Comparison of ENCODE assay signal across 8 cellular contexts in genomic region chr2:149040451-149040850, GRCh38. TPM values are rescaled to one million over a fixed set of nuclear protein-coding genes. Genes with fewer than 3 reads are reported as not detected.
DNase-seq lines count a peak whose midpoint lies in the region; ATAC-seq and TF ChIP-seq lines count a peak whose summit lies in the region.

No MANE protein-coding gene starts in this region.

- CTCF ChIA-PET in CD8-positive, alpha-beta T cell (lab: Charles Lee), result interaction anchor here (1.1 kb wide), 2 partner anchors 21 to 520 kb away, joined by 3 to 5 read pairs; no protein-coding TSS in a partner anchor

- POLR2A ChIA-PET in CD8-positive, alpha-beta T cell (lab: Charles Lee), result no interaction called here

- no peaks in the 10 kb centered on the region for H3K9me3 ChIP-seq in CD8-positive, alpha-beta T cell (ENCODE audit: low read length)
- H3K9me3 ChIP-seq in NT2/D1 (ENCODE audit: insufficient read depth, low read length) (no peaks in the 10 kb centered on the region; the same call in 1 of the 2 replicates), adipocyte (ENCODE audit: control insufficient read depth, low read length) (peaks cover 15% of the 10 kb centered on the region)

- no peak overlapping the region for H3K9ac ChIP-seq in NT2/D1 (ENCODE audit: insufficient read length, low read depth)
- H3K9ac ChIP-seq in adipocyte (ENCODE audit: low read length), result no peak overlapping the region

- peaks cover 47% of the 10 kb centered on the region for H3K27me3 Mint-ChIP-seq in CD8-positive, alpha-beta T cell (ENCODE audit: low read depth)
- H3K27me3 Mint-ChIP-seq in neural crest cell (ENCODE audit: low read depth) (peaks cover 67% of the 10 kb centered on the region), immature natural killer cell (ENCODE audit: low read depth in 3 of 3) (peaks cover 9 to 20% (median 19%) of the 10 kb centered on the region in 3 donors)

- peaks cover 5% of the 10 kb centered on the region for H3K4me1 Mint-ChIP-seq in CD8-positive, alpha-beta T cell (ENCODE audit: low read depth)
- H3K4me1 Mint-ChIP-seq in neural crest cell (peaks cover 4% of the 10 kb centered on the region), immature natural killer cell (no peaks in the 10 kb centered on the region)

- intact Hi-C loops in CD8-positive, alpha-beta T cell (cut with DNase I, micrococcal nuclease), result no loop called here
- intact Hi-C loops in left ventricle myocardium superior (cut with micrococcal nuclease), result no loop called here

- no peaks in the 10 kb centered on the region for H3K36me3 Mint-ChIP-seq in CD8-positive, alpha-beta T cell
- peaks cover 2% of the 10 kb centered on the region for H3K36me3 Mint-ChIP-seq in neural crest cell (ENCODE audit: low read depth)
- no peaks in the 10 kb centered on the region for H3K36me3 Mint-ChIP-seq in immature natural killer cell

- H3K27ac Mint-ChIP-seq in CD8-positive, alpha-beta T cell, result no peak overlapping the region
- H3K27ac Mint-ChIP-seq in neural crest cell (ENCODE audit: unreplicated experiment) (no peak overlapping the region), immature natural killer cell (no peak overlapping the region)

- H3K4me3 ChIP-seq in CD8-positive, alpha-beta T cell (ENCODE audit: low read depth, low read length), result no peak overlapping the region
- no peak overlapping the region for H3K4me3 ChIP-seq in NT2/D1 (ENCODE audit: insufficient read length, low read depth)
- H3K4me3 ChIP-seq in adipocyte (ENCODE audit: low read length), result no peak overlapping the region

- no peaks in the 10 kb centered on the region for H3K36me3 ChIP-seq in CD8-positive, alpha-beta T cell (ENCODE audit: insufficient read depth, low read length)
- H3K36me3 ChIP-seq in NT2/D1 (ENCODE audit: insufficient read depth, insufficient read length, low read length) (no peaks in the 10 kb centered on the region), adipocyte (ENCODE audit: control insufficient read depth, insufficient read depth, low read length, severe bottlenecking) (no peaks in the 10 kb centered on the region)

- H3K27ac ChIP-seq in CD8-positive, alpha-beta T cell (ENCODE audit: low read depth, low read length), result no peak overlapping the region

- no peak for TF ChIP-seq CTCF in CD8-positive, alpha-beta T cell (IDR thresholded peaks at IDR 0.05)
- TF ChIP-seq CTCF in neural crest cell (conservative IDR thresholded peaks at IDR 0.05), result peak; percentile 62

- no peaks in the 10 kb centered on the region for H3K4me1 ChIP-seq in CD8-positive, alpha-beta T cell (ENCODE audit: insufficient read depth, low read length)
- H3K4me1 ChIP-seq in NT2/D1 (ENCODE audit: insufficient read depth, insufficient read length) (peaks cover 6% of the 10 kb centered on the region), adipocyte (ENCODE audit: control insufficient read depth, insufficient read depth, low read length) (no peaks in the 10 kb centered on the region)

- no peak for ATAC-seq in CD8-positive, alpha-beta T cell
- peak; percentile 46 for ATAC-seq in GM21529 (IDR thresholded peaks at IDR 0.05; ENCODE audit: unreplicated experiment)
- no peak for ATAC-seq in left ventricle myocardium superior

- peak in 4 of 7 experiments; percentile 23 to 57 (median 38) for DNase-seq in CD8-positive, alpha-beta T cell
- DNase-seq in NT2/D1 (ENCODE audit: low read depth, low spot score), result peak; percentile 63
- peak; percentile 24 for DNase-seq in adipocyte (ENCODE audit: low read depth)
- DNase-seq in neural crest cell (ENCODE audit: low read depth, low spot score), result peak; percentile 41
- no peak for DNase-seq in left ventricle myocardium superior
- no peak for DNase-seq in mucosa of gallbladder (ENCODE audit: low spot score)
- no peak for DNase-seq in immature natural killer cell

- no peak overlapping the region for H3K4me3 Mint-ChIP-seq in CD8-positive, alpha-beta T cell
- peak overlapping the region; percentile 68 for H3K4me3 Mint-ChIP-seq in neural crest cell
- H3K4me3 Mint-ChIP-seq in immature natural killer cell, result no peak overlapping the region

- peaks cover 14% of the 10 kb centered on the region for H3K27me3 ChIP-seq in CD8-positive, alpha-beta T cell (ENCODE audit: insufficient read depth, low read length)
- H3K27me3 ChIP-seq in NT2/D1 (ENCODE audit: insufficient read depth, insufficient read length), result peaks cover 32% of the 10 kb centered on the region
- H3K27me3 ChIP-seq in adipocyte (replicated peaks; ENCODE audit: control insufficient read depth, insufficient read depth, low read length), result peaks cover 41% of the 10 kb centered on the region

- H3K9me3 Mint-ChIP-seq in CD8-positive, alpha-beta T cell, result no peaks in the 10 kb centered on the region
- no peaks in the 10 kb centered on the region for H3K9me3 Mint-ChIP-seq in neural crest cell
- H3K9me3 Mint-ChIP-seq in immature natural killer cell, result peaks cover 0 to 4% (median 0%) of the 10 kb centered on the region in 6 donors

RNA-seq across cellular contexts. Expression of gene LYPD6B, which starts 2.0 kb away (rescaled TPM):
- total RNA-seq in CD8-positive, alpha-beta T cell, result not detected
- not detected in 2 replicates for total RNA-seq in neural crest cell
- total RNA-seq in left ventricle myocardium superior, result not detected
- 98.5 TPM for total RNA-seq in mucosa of gallbladder
- polyA plus RNA-seq in immature natural killer cell, result not detected

Comparison
In these comparisons a context has a peak if more than half of its experiments do, and no peak if none do; other contexts are left out.
1. DNase-seq: peak in CD8-positive, alpha-beta T cell (4 of 7), NT2/D1 (single experiment), adipocyte (single experiment) and neural crest cell (single experiment); none in left ventricle myocardium superior (single experiment), mucosa of gallbladder (single experiment) and immature natural killer cell (0 of 3).
2. RNA of gene LYPD6B, which starts 2.0 kb away (total RNA-seq): 98.5 TPM in mucosa of gallbladder (single experiment); not detected in neural crest cell, not detected in CD8-positive, alpha-beta T cell and not detected in left ventricle myocardium superior (single experiment); every median in the first group is over 10 times any median in the second.